In genomic region chr6:131831392-131831791, GRCh38 we compare ENCODE assay signal across 17 cellular contexts. TPM values are rescaled to one million over a fixed set of nuclear protein-coding genes. Genes with fewer than 3 reads are reported as not detected.
DNase-seq lines count a peak whose midpoint lies in the region; ATAC-seq, FAIRE-seq and TF ChIP-seq lines count a peak whose summit lies in the region.
"Had no signal": no experiment of that assay in that cellular context is flagged by ENCODE, and none has a peak within 500 bp of the region (broad histone marks: within the 10 kb centered on the region; RNA-seq: fewer than 3 reads in every experiment).

No MANE protein-coding gene starts in this region.

- H2AFZ ChIP-seq in osteoblast (ENCODE audit: low read length), result no peak overlapping the region

- H4K20me1 ChIP-seq in osteoblast (ENCODE audit: insufficient read depth, low read length), result peaks cover 3% of the 10 kb centered on the region

- H3K27me3 ChIP-seq in osteoblast (ENCODE audit: insufficient read depth, low read length), result no peaks in the 10 kb centered on the region
- no peaks in the 10 kb centered on the region for H3K27me3 ChIP-seq in H7 (ENCODE audit: control insufficient read depth, insufficient read depth, low read length)
- H3K27me3 ChIP-seq: BE2C, tibial nerve had no signal

- TF ChIP-seq CTCF in osteoblast (IDR thresholded peaks at IDR 0.05; ENCODE audit: extremely low read depth, low read depth, low read length), result no peak

- peaks cover 22% of the 10 kb centered on the region for H3K4me1 ChIP-seq in osteoblast (ENCODE audit: insufficient read depth, low read length)
- H3K4me1 ChIP-seq: BE2C had no signal

- no peak overlapping the region for H3K4me2 ChIP-seq in osteoblast (ENCODE audit: insufficient read depth, low read length)

- peaks cover 8% of the 10 kb centered on the region for H3K36me3 ChIP-seq in osteoblast (ENCODE audit: insufficient read depth, low read length)
- H3K36me3 ChIP-seq in H7 (replicated peaks; ENCODE audit: control insufficient read depth, insufficient read depth, low read length), result 0 out of 2 replicates have a peak, but pooled peaks cover 1% of the 10 kb centered on the region
- H3K36me3 ChIP-seq: BE2C, tibial nerve had no signal

- H3K27ac ChIP-seq in osteoblast (ENCODE audit: low read depth, low read length), result peak overlapping the region; percentile 77

- ATAC-seq in HG03342 (IDR thresholded peaks at IDR 0.05; ENCODE audit: unreplicated experiment), result no peak
- ATAC-seq: Panc1, T-helper 17 cell had no signal

- DNase-seq in AG08395 (ENCODE audit: low spot score) (peak; percentile 6), HTR-8/SVneo (ENCODE audit: insufficient read length, low spot score) (peak; percentile 25), brain pericyte (ENCODE audit: low read depth, low spot score) (peak; percentile 68), osteoblast (ENCODE audit: insufficient read length, low spot score, missing footprints) (no peak), H7 (no peak), DMS153 treated with DMSO at 0.1 percent for 48 hours (lab: John Stamatoyannopoulos, UW; ENCODE audit: unreplicated experiment) (no peak), inferior parietal cortex (ENCODE audit: extremely low spot score) (no peak)
- DNase-seq: activated CD4-positive, CD25-positive, alpha-beta regulatory T cell treated with anti-CD3 and anti-CD28 coated beads, Interleukin-2, amount 50 U/mL, for 72 hours; BE2C; KBM-7; NCI-H1417 treated with DMSO at 0.1 percent for 48 hours; NCI-H446 treated with DMSO at 0.1 percent for 48 hours; posterior cingulate gyrus; T-helper 17 cell had no signal

- FAIRE-seq in HTR-8/SVneo (lab: Jason Lieb, UNC), result peak; percentile 20

- H3K9me3 ChIP-seq in osteoblast (ENCODE audit: low read depth, low read length), result no peaks in the 10 kb centered on the region
- H3K9me3 ChIP-seq: BE2C, tibial nerve had no signal

- H3K4me3 ChIP-seq in osteoblast (ENCODE audit: insufficient read depth, low read length) (no peak overlapping the region), H7 (ENCODE audit: insufficient read depth, low read depth, low read length) (no peak overlapping the region)
- H3K4me3 ChIP-seq: tibial nerve had no signal

- peaks cover 56% of the 10 kb centered on the region for H3K79me2 ChIP-seq in osteoblast (ENCODE audit: insufficient read depth, low read length)

RNA-seq across cellular contexts. Expression of gene ENPP1, which starts 23.6 kb away (rescaled TPM):
- total RNA-seq in osteoblast, result 16.3 and 20.3 TPM in 2 replicates
- total RNA-seq in H7 (2014; rRNA removed; shearing (Covaris generic)), result 17.8 and 24.5 TPM in 2 replicates

Comparison
In these comparisons a context has a peak if more than half of its experiments do, and no peak if none do; other contexts are left out.
1. DNase-seq: peak in AG08395 (single experiment), HTR-8/SVneo (single experiment) and brain pericyte (single experiment); none in osteoblast (single experiment), H7 (single experiment), DMS153 treated with DMSO at 0.1 percent for 48 hours (single experiment) and inferior parietal cortex (single experiment).